Comparison of ENCODE assay signal across 1 cellular context in genomic region chr17:61644800-61645774, GRCh38.
TF ChIP-seq lines count a peak whose summit lies in the region.

No MANE protein-coding gene starts in this region.

TF ChIP-seq in GM23338, 12 proteins besides CTCF, POLR2A, EP300 and RAD21 (continued from another document):
- no peak for TF ChIP-seq ZNF462 (CRISPR knock-in tag; IDR thresholded peaks at IDR 0.05)
